Comparison of ENCODE assay signal across 20 cellular contexts in the genomic region with DNA sequence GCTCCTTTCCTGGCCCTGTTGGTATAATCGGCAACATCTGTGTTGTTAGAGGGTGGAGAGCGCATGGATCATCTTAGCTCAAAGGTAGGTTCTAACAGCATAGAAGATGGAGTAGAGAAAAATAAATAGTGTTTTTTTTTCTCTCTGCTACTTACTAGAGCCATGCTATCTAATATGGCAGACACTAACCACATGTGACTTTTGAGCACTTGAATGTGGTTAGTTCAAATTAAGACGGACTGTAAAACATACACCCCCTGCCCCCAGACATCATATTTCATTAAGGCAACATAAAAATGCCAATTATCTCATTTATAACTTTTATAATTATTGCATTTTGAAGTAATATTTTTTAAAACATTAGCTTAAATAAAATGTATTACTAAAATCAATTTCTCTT.
DNase-seq lines count a peak whose midpoint lies in the region; ATAC-seq, FAIRE-seq and TF ChIP-seq lines count a peak whose summit lies in the region.
"Had no signal": no experiment of that assay in that cellular context is flagged by ENCODE, and none has a peak within 500 bp of the region (broad histone marks: within the 10 kb centered on the region; RNA-seq: fewer than 3 reads in every experiment).

No MANE protein-coding gene starts in this region.

- peaks cover 11% of the 10 kb centered on the region for H3K9me3 Mint-ChIP-seq in activated naive CD8-positive, alpha-beta T cell (ENCODE audit: low read depth)
- peaks cover 10% of the 10 kb centered on the region for H3K9me3 Mint-ChIP-seq in activated CD8-positive, alpha-beta T cell treated with anti-CD3 and anti-CD28 coated beads, Interleukin-2, amount 10 ng/mL, durations not matched to agents 7 days and 5 days (ENCODE audit: insufficient read depth)

- peaks cover 28% of the 10 kb centered on the region for H3K4me1 ChIP-seq in endothelial cell of umbilical vein (ENCODE audit: control insufficient read depth, extremely low read depth, insufficient read depth, low read length)
- H3K4me1 ChIP-seq: BLaER1, Peyer's patch had no signal

- no peak overlapping the region for H3K4me3 ChIP-seq in endothelial cell of umbilical vein (replicated peaks in 1 of 3; ENCODE audit: insufficient read depth in 1 of 3, low read depth in 1 of 3, low read length in 3 of 3)
- H3K4me3 ChIP-seq: BLaER1, GM12878, MG63, Peyer's patch had no signal

- DNase-seq in A172 (ENCODE audit: low spot score) (peak; percentile 5), HT-29 (ENCODE audit: low spot score) (peak; percentile 7), endothelial cell of umbilical vein (ENCODE audit: low read depth, low spot score) (no peak), NCI-H526 treated with DMSO at 0.1 percent for 48 hours (lab: John Stamatoyannopoulos, UW) (no peak), GM19238 (ENCODE audit: insufficient read length, low spot score) (no peak), HCEC 1CT (no peak)
- no peak for DNase-seq in activated CD8-positive, alpha-beta T cell treated with anti-CD3 and anti-CD28 coated beads, Interleukin-2, amount 10 ng/mL, durations not matched to agents 7 days and 5 days
- DNase-seq: 8988T, GDM1, KBM-7, NCI-H2029 treated with DMSO at 0.1 percent for 48 hours, NCI-H446 treated with DMSO at 0.1 percent for 48 hours, NCI-H526, Peyer's patch, SK-N-SH had no signal

- TF ChIP-seq POLR2A in endothelial cell of umbilical vein (IDR thresholded peaks at IDR 0.05; ENCODE audit: low read depth, low read length), result no peak

- peak overlapping the region; percentile 31 for H3K27ac Mint-ChIP-seq in activated naive CD8-positive, alpha-beta T cell
- H3K27ac Mint-ChIP-seq in activated CD8-positive, alpha-beta T cell treated with anti-CD3 and anti-CD28 coated beads, Interleukin-2, amount 10 ng/mL, durations not matched to agents 7 days and 5 days, result no peak overlapping the region
- H3K27ac Mint-ChIP-seq: CD4-positive, CD25-positive, alpha-beta regulatory T cell had no signal

- H3K9ac ChIP-seq in endothelial cell of umbilical vein (replicated peaks; ENCODE audit: extremely low read depth, insufficient read depth, low read length), result no peak overlapping the region
- H3K9ac ChIP-seq: BLaER1, SK-N-SH had no signal

- CTCF ChIA-PET in endothelial cell of umbilical vein (lab: Charles Lee), result interaction anchor here (1.3 to 2.3 kb wide), 3 partner anchors 18 to 104 kb away, joined by 3 to 5 read pairs (median 4); no protein-coding TSS in a partner anchor
- CTCF ChIA-PET in activated CD8-positive, alpha-beta T cell treated with anti-CD3 and anti-CD28 coated beads, Interleukin-2, amount 10 ng/mL, durations not matched to agents 7 days and 5 days (lab: Charles Lee), result no interaction called here

- no peaks in the 10 kb centered on the region for H4K20me1 ChIP-seq in endothelial cell of umbilical vein (replicated peaks; ENCODE audit: control insufficient read depth, extremely low read depth, insufficient read depth, low read length)
- H4K20me1 ChIP-seq: BLaER1 had no signal

- intact Hi-C loops in endothelial cell of umbilical vein (cut with micrococcal nuclease), result no loop called here

- H3K4me1 Mint-ChIP-seq in activated naive CD8-positive, alpha-beta T cell (ENCODE audit: low read depth), result peaks cover 13% of the 10 kb centered on the region
- peaks cover 4% of the 10 kb centered on the region for H3K4me1 Mint-ChIP-seq in activated CD8-positive, alpha-beta T cell treated with anti-CD3 and anti-CD28 coated beads, Interleukin-2, amount 10 ng/mL, durations not matched to agents 7 days and 5 days (ENCODE audit: low read depth)
- H3K4me1 Mint-ChIP-seq: CD4-positive, CD25-positive, alpha-beta regulatory T cell had no signal

- ATAC-seq in activated CD8-positive, alpha-beta T cell treated with anti-CD3 and anti-CD28 coated beads, Interleukin-2, amount 10 ng/mL, durations not matched to agents 7 days and 5 days, result no peak

- H3K36me3 ChIP-seq in endothelial cell of umbilical vein (ENCODE audit: control insufficient read depth in 2 of 2, extremely low read depth in 1 of 2, insufficient read depth in 2 of 2, low read length in 2 of 2), result no peaks in the 10 kb centered on the region
- H3K36me3 ChIP-seq: MG63, Peyer's patch had no signal

- TF ChIP-seq CTCF in endothelial cell of umbilical vein (IDR thresholded peaks at IDR 0.05; ENCODE audit: extremely low read depth in 1 of 2, insufficient read depth in 1 of 2, low read depth in 1 of 2, low read length in 2 of 2), result no peak

- H2AFZ ChIP-seq in endothelial cell of umbilical vein (ENCODE audit: low read depth, low read length), result no peak overlapping the region

- H3K4me3 Mint-ChIP-seq in activated naive CD8-positive, alpha-beta T cell, result no peak overlapping the region
- H3K4me3 Mint-ChIP-seq in activated CD8-positive, alpha-beta T cell treated with anti-CD3 and anti-CD28 coated beads, Interleukin-2, amount 10 ng/mL, durations not matched to agents 7 days and 5 days, result no peak overlapping the region
- H3K4me3 Mint-ChIP-seq: CD4-positive, CD25-positive, alpha-beta regulatory T cell had no signal

- H3K27me3 Mint-ChIP-seq in activated naive CD8-positive, alpha-beta T cell, result peaks cover 2% of the 10 kb centered on the region
- H3K27me3 Mint-ChIP-seq in activated CD8-positive, alpha-beta T cell treated with anti-CD3 and anti-CD28 coated beads, Interleukin-2, amount 10 ng/mL, durations not matched to agents 7 days and 5 days (ENCODE audit: low read depth), result no peaks in the 10 kb centered on the region
- H3K27me3 Mint-ChIP-seq: CD4-positive, CD25-positive, alpha-beta regulatory T cell had no signal

- peak overlapping the region; percentile 66 for H3K27ac ChIP-seq in endothelial cell of umbilical vein (ENCODE audit: insufficient read depth, low read depth, low read length)
- H3K27ac ChIP-seq: BLaER1, Peyer's patch had no signal

- no peak overlapping the region for H3K4me2 ChIP-seq in endothelial cell of umbilical vein (ENCODE audit: insufficient read depth, low read length)
- H3K4me2 ChIP-seq: BLaER1, SK-N-SH had no signal

- no peaks in the 10 kb centered on the region for H3K9me1 ChIP-seq in endothelial cell of umbilical vein (replicated peaks; ENCODE audit: control insufficient read depth, extremely low read depth, insufficient read depth, low read length)

- H3K9me3 ChIP-seq in endothelial cell of umbilical vein (replicated peaks; ENCODE audit: control insufficient read depth, insufficient read depth, low read length), result no peaks in the 10 kb centered on the region
- H3K9me3 ChIP-seq: Peyer's patch, SK-N-SH had no signal

- H3K79me2 ChIP-seq in endothelial cell of umbilical vein (ENCODE audit: control insufficient read depth, insufficient read depth, low read length), result no peaks in the 10 kb centered on the region

- H3K27me3 ChIP-seq in endothelial cell of umbilical vein (ENCODE audit: control insufficient read depth in 2 of 2, insufficient read depth in 2 of 2, low read length in 2 of 2), result no peaks in the 10 kb centered on the region
- H3K27me3 ChIP-seq: BLaER1, MG63, Peyer's patch had no signal

- H3K36me3 Mint-ChIP-seq in activated naive CD8-positive, alpha-beta T cell, result no peaks in the 10 kb centered on the region
- no peaks in the 10 kb centered on the region for H3K36me3 Mint-ChIP-seq in activated CD8-positive, alpha-beta T cell treated with anti-CD3 and anti-CD28 coated beads, Interleukin-2, amount 10 ng/mL, durations not matched to agents 7 days and 5 days (ENCODE audit: low read depth)
- H3K36me3 Mint-ChIP-seq: CD4-positive, CD25-positive, alpha-beta regulatory T cell had no signal

- BruUV-seq in endothelial cell of umbilical vein (replicated peaks; lab: Mats Ljungman, UMichigan), result no TSS peak

- POLR2A ChIA-PET in endothelial cell of umbilical vein (lab: Charles Lee), result no interaction called here
- POLR2A ChIA-PET in activated CD8-positive, alpha-beta T cell treated with anti-CD3 and anti-CD28 coated beads, Interleukin-2, amount 10 ng/mL, durations not matched to agents 7 days and 5 days (lab: Charles Lee), result no interaction called here

- dilution Hi-C loops in endothelial cell of umbilical vein (cut with MboI; ENCODE audit: extremely low pct_ligation_motif_present, low sequenced_read_pairs), result no loop called here

- FAIRE-seq in endothelial cell of umbilical vein (lab: Jason Lieb, UNC), result no peak
- FAIRE-seq: GM12878 had no signal

TF ChIP-seq in endothelial cell of umbilical vein, 7 proteins besides CTCF, POLR2A, EP300 and RAD21:
- TF ChIP-seq JUN (IDR thresholded peaks at IDR 0.05; ENCODE audit: borderline replicate concordance, insufficient read depth, insufficient read length, low read depth), result no peak
- TF ChIP-seq MYC (IDR thresholded peaks at IDR 0.05; ENCODE audit: low read depth, low read length), result no peak
- TF ChIP-seq POLR2AphosphoS5 (IDR thresholded peaks at IDR 0.05; ENCODE audit: insufficient read depth, low read depth, low read length), result no peak
- TF ChIP-seq MAX (IDR thresholded peaks at IDR 0.05; ENCODE audit: insufficient read depth, insufficient read length), result no peak
- no peak for TF ChIP-seq EZH2 (IDR thresholded peaks at IDR 0.05; ENCODE audit: borderline replicate concordance, low read depth, low read length, severe bottlenecking)
- no peak for TF ChIP-seq GATA2 (IDR thresholded peaks at IDR 0.05; ENCODE audit: insufficient read depth, insufficient read length, low read depth, low read length)
- no peak for TF ChIP-seq FOS (IDR thresholded peaks at IDR 0.05; ENCODE audit: borderline replicate concordance, insufficient read depth, low read length)

Comparison
In these comparisons a context has a peak if more than half of its experiments do, and no peak if none do; other contexts are left out.
1. DNase-seq: peak in A172 (single experiment) and HT-29 (single experiment); none in endothelial cell of umbilical vein (single experiment), activated CD8-positive, alpha-beta T cell treated with anti-CD3 and anti-CD28 coated beads, Interleukin-2, amount 10 ng/mL, durations not matched to agents 7 days and 5 days (single experiment), NCI-H526 treated with DMSO at 0.1 percent for 48 hours (single experiment), GM19238 (single experiment) and HCEC 1CT (single experiment).